Comparison of ENCODE assay signal across 8 cellular contexts in genomic region chr2:10302479-10303173, GRCh38. TPM values are rescaled to one million over a fixed set of nuclear protein-coding genes. Genes with fewer than 3 reads are reported as not detected.
DNase-seq lines count a peak whose midpoint lies in the region; ATAC-seq, FAIRE-seq and TF ChIP-seq lines count a peak whose summit lies in the region.

TSS of gene HPCAL1 (plus strand) at chr2:10302904. CDS start at chr2:10419758, 116,854 bp downstream.

- FAIRE-seq in H54 (lab: Jason Lieb, UNC) (no peak), pancreas (lab: Jason Lieb, UNC) (no peak)

- peak within 1 kb of the TSS; percentile 89 for H3K27ac Mint-ChIP-seq in activated naive CD8-positive, alpha-beta T cell treated with anti-CD3 and anti-CD28 coated beads for 36 hours

- H3F3A ChIP-seq in Loucy (ENCODE audit: low read depth): no peaks in the 10 kb centered on the region

- H3K9me3 Mint-ChIP-seq in activated naive CD8-positive, alpha-beta T cell treated with anti-CD3 and anti-CD28 coated beads for 36 hours: peaks cover 6% of the 10 kb centered on the region

- H3K4me3 ChIP-seq in GM06990 (replicated peaks; ENCODE audit: low read depth, low read length) (peak within 1 kb of the TSS; percentile 57), Loucy (ENCODE audit: low read length, poor library complexity, severe bottlenecking) (peak within 1 kb of the TSS; percentile 77), pancreas (peak within 1 kb of the TSS; percentile 83 to 99 (median 88)), tibial artery (peak within 1 kb of the TSS; percentile 76 to 94)

- H3K27me3 ChIP-seq in GM06990 (replicated peaks; ENCODE audit: control insufficient read depth, insufficient read depth, low read length): peaks cover 3% of the 10 kb centered on the region
- no peaks in the 10 kb centered on the region for H3K27me3 ChIP-seq in Loucy (ENCODE audit: insufficient read depth, low read length, poor library complexity, severe bottlenecking)
- no peaks in the 10 kb centered on the region for H3K27me3 ChIP-seq in pancreas
- no peaks in the 10 kb centered on the region for H3K27me3 ChIP-seq in tibial artery

- H3K4me1 ChIP-seq in Loucy (ENCODE audit: insufficient read depth, low read length, poor library complexity, severe bottlenecking): peaks cover 57% of the 10 kb centered on the region
- H3K4me1 ChIP-seq in pancreas: peaks cover 8 to 19% (median 15%) of the 10 kb centered on the region in 3 donors
- peaks cover 0 to 30% (median 20%) of the 10 kb centered on the region in 4 donors for H3K4me1 ChIP-seq in tibial artery

- peaks cover 13% of the 10 kb centered on the region for H3K36me3 Mint-ChIP-seq in activated naive CD8-positive, alpha-beta T cell treated with anti-CD3 and anti-CD28 coated beads for 36 hours

- WGBS in pancreas, 2 donors: 0% methylated on average over 49 to 87 of the region's 87 CpGs

- H3K79me2 ChIP-seq in Loucy (ENCODE audit: insufficient read depth, low read length): peaks cover 53% of the 10 kb centered on the region

- TF ChIP-seq CTCF in GM06990 (IDR thresholded peaks at IDR 0.05; ENCODE audit: insufficient read depth, low read length, poor library complexity, severe bottlenecking) (peak; percentile 52), Loucy (conservative IDR thresholded peaks at IDR 0.05; ENCODE audit: low read length) (peak; percentile 52), pancreas (IDR thresholded peaks at IDR 0.05) (peak; percentile 36 to 56 (median 44)), tibial artery (IDR thresholded peaks at IDR 0.05) (peak; percentile 49 to 51)

- DNase-seq in GM06990 (ENCODE audit: extremely low read depth, insufficient read length): peak; percentile 87
- DNase-seq in H54 (ENCODE audit: insufficient read length, low spot score): peak; percentile 84
- DNase-seq in SKM-1 treated with dmso at 0.1 percent for 144 hours (lab: John Stamatoyannopoulos, UW; ENCODE audit: unreplicated experiment): peak; percentile 89
- peak; percentile 88 for DNase-seq in activated naive CD8-positive, alpha-beta T cell treated with anti-CD3 and anti-CD28 coated beads for 36 hours
- peak; percentile 94 for DNase-seq in Right ventricle myocardium inferior (ENCODE audit: missing footprints)
- DNase-seq in pancreas: peak; percentile 87 to 96 (median 92)
- peak; percentile 73 to 89 for DNase-seq in tibial artery

- H3K9ac ChIP-seq in Loucy (ENCODE audit: low read depth, low read length, poor library complexity, severe bottlenecking): peak within 1 kb of the TSS; percentile 86

- no peaks in the 10 kb centered on the region for H3K27me3 Mint-ChIP-seq in activated naive CD8-positive, alpha-beta T cell treated with anti-CD3 and anti-CD28 coated beads for 36 hours

- peaks cover 32% of the 10 kb centered on the region for H4K20me1 ChIP-seq in Loucy (ENCODE audit: insufficient read depth, low read length, poor library complexity, severe bottlenecking)

- H3K9me3 ChIP-seq in Loucy (ENCODE audit: insufficient read depth, low read depth, low read length): no peaks in the 10 kb centered on the region
- peaks cover 0 to 3% (median 0%) of the 10 kb centered on the region in 4 donors for H3K9me3 ChIP-seq in pancreas
- H3K9me3 ChIP-seq in tibial artery: no peaks in the 10 kb centered on the region

- peaks cover 72% of the 10 kb centered on the region for H3K4me1 Mint-ChIP-seq in activated naive CD8-positive, alpha-beta T cell treated with anti-CD3 and anti-CD28 coated beads for 36 hours

- ATAC-seq in Right ventricle myocardium inferior (peak; percentile 91), pancreas (peak; percentile 84 to 92 (median 86))

- H3K4me2 ChIP-seq in Loucy (ENCODE audit: low read depth, low read length, poor library complexity, severe bottlenecking): peak within 1 kb of the TSS; percentile 96

- TF ChIP-seq POLR2A in H54 (IDR thresholded peaks at IDR 0.05; ENCODE audit: low read depth, low read length): peak; percentile 90

- H3K36me3 ChIP-seq in GM06990 (ENCODE audit: control insufficient read depth, insufficient read depth, low read length): no peaks in the 10 kb centered on the region
- H3K36me3 ChIP-seq in Loucy (ENCODE audit: insufficient read depth, low read length): no peaks in the 10 kb centered on the region
- no peaks in the 10 kb centered on the region for H3K36me3 ChIP-seq in pancreas
- H3K36me3 ChIP-seq in tibial artery: no peaks in the 10 kb centered on the region

- intact Hi-C loops in Right ventricle myocardium inferior (cut with DNase I) (loop anchor here (1.0 to 10.0 kb wide), 3 partner anchors 65 to 178 kb away; partner anchors contain the start of gene RRM2), pancreas (cut with DNase I) (loop anchor here in 1 of 3 donors (10.0 kb wide), 2 partner anchors 62 to 112 kb away; no protein-coding TSS in a partner anchor), tibial artery (cut with DNase I; ENCODE audit: low total_unique reads) (loop anchor here (2.0 to 5.0 kb wide), 2 partner anchors 106 to 175 kb away; no protein-coding TSS in a partner anchor)

- no peaks in the 10 kb centered on the region for H3K9me2 ChIP-seq in Loucy (replicated peaks; ENCODE audit: low read depth, low read length)

- peak within 1 kb of the TSS; percentile 74; the same call in 1 of the 2 replicates for H2AFZ ChIP-seq in Loucy (ENCODE audit: low read length)

- H3K4me3 Mint-ChIP-seq in activated naive CD8-positive, alpha-beta T cell treated with anti-CD3 and anti-CD28 coated beads for 36 hours: peak within 1 kb of the TSS; percentile 91

- H3K27ac ChIP-seq in pancreas: peak within 1 kb of the TSS; percentile 61 to 84 (median 72)
- H3K27ac ChIP-seq in tibial artery: peak within 1 kb of the TSS; percentile 74 to 77

RNA-seq across cellular contexts. Expression of gene HPCAL1, which starts in this region (rescaled TPM):
- 100 to 1,000 TPM; 100 to 105 TPM for total RNA-seq in activated naive CD8-positive, alpha-beta T cell treated with anti-CD3 and anti-CD28 coated beads for 36 hours
- total RNA-seq in Right ventricle myocardium inferior: 41.9 TPM
- total RNA-seq in pancreas: 10 to 100 TPM; 24.3 to 32.7 (median 26.8) TPM
- 10 to 100 TPM; 22.1 to 27.3 TPM for polyA plus RNA-seq in pancreas

Comparison
In these comparisons a context has a peak if more than half of its experiments do, and no peak if none do; other contexts are left out.
1. Peak in every context shown above with its lines: DNase-seq, ATAC-seq, H3K4me3 ChIP-seq and H3K27ac ChIP-seq.